In the genomic region with DNA sequence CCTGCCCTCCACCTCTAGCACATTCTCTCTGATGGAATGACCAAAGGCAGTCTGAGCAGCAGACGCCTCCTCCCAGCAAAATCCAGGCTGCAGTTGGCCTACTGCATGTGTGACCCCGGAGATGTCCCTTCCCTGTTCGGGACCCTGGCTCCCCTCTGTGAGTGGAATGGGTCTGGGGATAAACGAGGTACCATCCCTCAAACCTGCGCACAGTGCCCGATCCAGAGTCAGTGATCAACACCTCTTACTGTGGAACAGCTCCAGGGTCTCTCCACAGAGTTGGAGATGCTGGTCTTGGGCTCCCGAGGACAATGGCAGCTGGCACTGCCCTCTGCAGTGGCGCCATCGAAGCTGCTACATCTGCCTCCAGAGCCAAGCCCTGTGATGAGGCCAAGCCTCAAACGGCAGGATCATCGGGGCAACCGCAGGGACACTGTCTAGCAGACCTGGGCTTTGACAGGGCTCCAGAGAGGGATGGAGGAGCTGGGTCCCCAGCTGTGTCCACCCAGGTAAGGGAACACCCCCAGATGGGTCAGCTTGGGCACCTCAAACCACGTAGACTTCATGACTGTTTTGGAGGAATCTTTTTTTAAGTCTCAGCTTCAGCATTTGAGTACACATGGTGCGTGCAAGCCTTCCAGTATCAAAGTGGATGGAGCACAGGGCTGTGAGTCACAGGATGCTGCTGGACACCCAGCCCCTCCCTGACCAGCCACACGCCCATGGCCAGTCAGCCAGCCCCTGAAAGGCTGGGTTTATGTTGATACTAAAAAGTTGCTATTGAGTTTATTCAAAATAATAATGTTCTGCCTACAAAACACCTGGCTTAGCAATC, we compare ENCODE assay signal across 14 cellular contexts. TPM values are rescaled to one million over a fixed set of nuclear protein-coding genes. Genes with fewer than 3 reads are reported as not detected.
DNase-seq lines count a peak whose midpoint lies in the region; ATAC-seq and TF ChIP-seq lines count a peak whose summit lies in the region.
"Had no signal": no experiment of that assay in that cellular context is flagged by ENCODE, and none has a peak within 500 bp of the region (broad histone marks: within the 10 kb centered on the region; RNA-seq: fewer than 3 reads in every experiment).

No MANE protein-coding gene starts in this region.

- no peaks in the 10 kb centered on the region for H3K9me3 ChIP-seq in SJSA1 (replicated peaks)
- H3K9me3 ChIP-seq in MM.1S (replicated peaks; ENCODE audit: insufficient read depth, low read length): no peaks in the 10 kb centered on the region
- H3K9me3 ChIP-seq: ascending aorta had no signal

- no peaks in the 10 kb centered on the region for H4K20me1 ChIP-seq in MM.1S (ENCODE audit: insufficient read depth, low read length)

- no peak overlapping the region for H3K9ac ChIP-seq in MM.1S (ENCODE audit: low read length)

- H3K79me2 ChIP-seq in MM.1S (ENCODE audit: low read length): no peaks in the 10 kb centered on the region

- H3K9me3 Mint-ChIP-seq in stimulated activated effector memory CD8-positive, alpha-beta T cell treated with anti-CD3 and anti-CD28 coated beads, Interleukin-12 subunit alpha, Interleukin-12 subunit beta, amount 100 ng/mL, for 72 hours: no peaks in the 10 kb centered on the region
- H3K9me3 Mint-ChIP-seq: activated T-helper 17 cell treated with anti-CD3 and anti-CD28 coated beads, Interleukin-2, amount 50 U/mL, for 72 hours had no signal

- H3K4me3 ChIP-seq in SJSA1: no peak overlapping the region
- no peak overlapping the region for H3K4me3 ChIP-seq in fibroblast of the aortic adventitia (ENCODE audit: low read depth, low read length)
- no peak overlapping the region for H3K4me3 ChIP-seq in MM.1S (ENCODE audit: low read length)
- H3K4me3 ChIP-seq: ascending aorta, heart right ventricle had no signal

- DNase-seq in GM04503 (ENCODE audit: low read depth) (peak; percentile 10), SJSA1 (ENCODE audit: low read depth in 1 of 2, low spot score in 2 of 2) (peak; percentile 28 to 64), fibroblast of the aortic adventitia (ENCODE audit: low read depth) (peak; percentile 61), MM.1S (no peak), G401 (ENCODE audit: low spot score) (no peak)
- DNase-seq in stimulated activated effector memory CD8-positive, alpha-beta T cell treated with anti-CD3 and anti-CD28 coated beads, Interleukin-12 subunit alpha, Interleukin-12 subunit beta, amount 100 ng/mL, for 72 hours (ENCODE audit: low spot score in 2 of 2): no peak
- DNase-seq: activated CD4-positive, alpha-beta T cell treated with anti-CD3 and anti-CD28 coated beads for 48 hours; heart right ventricle; left colon; naive B cell had no signal

- H3K27me3 ChIP-seq in SJSA1 (replicated peaks) (no peaks in the 10 kb centered on the region), MM.1S (replicated peaks; ENCODE audit: insufficient read depth, low read length) (no peaks in the 10 kb centered on the region)
- H3K27me3 ChIP-seq: ascending aorta, heart right ventricle had no signal

- no peak overlapping the region for H3K4me3 Mint-ChIP-seq in stimulated activated effector memory CD8-positive, alpha-beta T cell treated with anti-CD3 and anti-CD28 coated beads, Interleukin-12 subunit alpha, Interleukin-12 subunit beta, amount 100 ng/mL, for 72 hours
- H3K4me3 Mint-ChIP-seq: activated T-helper 17 cell treated with anti-CD3 and anti-CD28 coated beads, Interleukin-2, amount 50 U/mL, for 72 hours; naive B cell had no signal

- no peaks in the 10 kb centered on the region for H3K9me2 ChIP-seq in MM.1S (replicated peaks; ENCODE audit: insufficient read depth, low read length)

- H3K4me1 ChIP-seq in SJSA1 (replicated peaks) (peaks cover 5% of the 10 kb centered on the region; the same call in 1 of the 2 replicates), MM.1S (ENCODE audit: low read length) (no peaks in the 10 kb centered on the region)
- H3K4me1 ChIP-seq: ascending aorta, heart right ventricle had no signal

- H3K27ac ChIP-seq in SJSA1 (no peak overlapping the region), MM.1S (ENCODE audit: low read length) (no peak overlapping the region)
- H3K27ac ChIP-seq: ascending aorta, heart right ventricle had no signal

- in situ Hi-C loops in G401 (cut with HindIII; ENCODE audit: low sequenced_read_pairs): no loop called here

- H3K27ac Mint-ChIP-seq in stimulated activated effector memory CD8-positive, alpha-beta T cell treated with anti-CD3 and anti-CD28 coated beads, Interleukin-12 subunit alpha, Interleukin-12 subunit beta, amount 100 ng/mL, for 72 hours: no peak overlapping the region
- H3K27ac Mint-ChIP-seq: activated T-helper 17 cell treated with anti-CD3 and anti-CD28 coated beads, Interleukin-2, amount 50 U/mL, for 72 hours had no signal

- H3K36me3 ChIP-seq in SJSA1 (peaks cover 20% of the 10 kb centered on the region), MM.1S (replicated peaks; ENCODE audit: insufficient read depth, low read length) (no peaks in the 10 kb centered on the region)

- H2AFZ ChIP-seq in MM.1S (ENCODE audit: low read length): no peak overlapping the region

- peak; percentile 28 for ATAC-seq in stimulated activated effector memory CD8-positive, alpha-beta T cell treated with anti-CD3 and anti-CD28 coated beads, Interleukin-12 subunit alpha, Interleukin-12 subunit beta, amount 100 ng/mL, for 72 hours
- ATAC-seq in GM19397 (IDR thresholded peaks at IDR 0.05; ENCODE audit: unreplicated experiment): no peak
- ATAC-seq in HG02938 (IDR thresholded peaks at IDR 0.05; ENCODE audit: unreplicated experiment): no peak
- ATAC-seq: activated T-helper 17 cell treated with anti-CD3 and anti-CD28 coated beads, Interleukin-2, amount 50 U/mL, for 72 hours; left colon had no signal

- peaks cover 7% of the 10 kb centered on the region for H3K4me1 Mint-ChIP-seq in stimulated activated effector memory CD8-positive, alpha-beta T cell treated with anti-CD3 and anti-CD28 coated beads, Interleukin-12 subunit alpha, Interleukin-12 subunit beta, amount 100 ng/mL, for 72 hours

- no peaks in the 10 kb centered on the region for H3F3A ChIP-seq in MM.1S (ENCODE audit: insufficient read depth, low read length)

- peaks cover 52% of the 10 kb centered on the region for H3K36me3 Mint-ChIP-seq in stimulated activated effector memory CD8-positive, alpha-beta T cell treated with anti-CD3 and anti-CD28 coated beads, Interleukin-12 subunit alpha, Interleukin-12 subunit beta, amount 100 ng/mL, for 72 hours

- no peak for TF ChIP-seq CTCF in fibroblast of the aortic adventitia (IDR thresholded peaks at IDR 0.05; ENCODE audit: insufficient read depth, low read length)
- no peak for TF ChIP-seq CTCF in MM.1S (IDR thresholded peaks at IDR 0.05; ENCODE audit: low read length)

- H3K4me2 ChIP-seq in MM.1S (ENCODE audit: low read depth, low read length): no peak overlapping the region

RNA-seq across cellular contexts. Expression of a gene that starts 13.0 kb away (rescaled TPM):
- total RNA-seq in SJSA1 (2014; rRNA removed; shearing (Covaris generic)): 26.8 and 30.1 TPM in 2 replicates
- total RNA-seq in fibroblast of the aortic adventitia (ENCODE audit: low replicate concordance): 17.5 and 26.7 TPM in 2 replicates
- 25.4 and 34.6 TPM in 2 replicates for total RNA-seq in G401 (2014; rRNA removed; shearing (Covaris generic))

Comparison
In these comparisons a context has a peak if more than half of its experiments do, and no peak if none do; other contexts are left out.
1. DNase-seq: peak in GM04503 (single experiment), SJSA1 (2 of 2) and fibroblast of the aortic adventitia (single experiment); none in stimulated activated effector memory CD8-positive, alpha-beta T cell treated with anti-CD3 and anti-CD28 coated beads, Interleukin-12 subunit alpha, Interleukin-12 subunit beta, amount 100 ng/mL, for 72 hours (0 of 2), MM.1S (single experiment) and G401 (single experiment).